11 cellular contexts compared by ENCODE assay signal in the genomic region with DNA sequence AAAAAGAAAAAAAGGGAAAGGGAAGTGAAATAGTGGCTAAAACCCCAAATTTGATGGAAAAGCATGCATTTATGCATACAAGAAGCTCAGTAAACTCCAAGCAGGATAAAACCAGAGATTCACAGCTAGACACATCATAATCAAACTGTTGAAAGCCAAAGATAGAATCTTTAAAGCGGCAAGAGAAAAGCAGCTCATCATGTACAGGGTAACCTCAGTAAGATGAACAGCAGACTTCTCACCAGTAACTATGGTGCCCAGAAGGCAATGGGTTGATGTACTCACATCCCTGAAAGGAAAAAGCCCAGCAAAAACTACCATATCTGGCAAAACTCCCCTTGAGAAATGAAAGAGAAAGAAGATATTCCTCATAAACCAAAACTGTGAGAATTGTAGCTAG.
DNase-seq lines count a peak whose midpoint lies in the region; TF ChIP-seq lines count a peak whose summit lies in the region.
"Had no signal": no experiment of that assay in that cellular context is flagged by ENCODE, and none has a peak within 500 bp of the region (broad histone marks: within the 10 kb centered on the region; RNA-seq: fewer than 3 reads in every experiment).

No MANE protein-coding gene starts in this region.

- H3K4me3 ChIP-seq in epithelial cell of esophagus (ENCODE audit: low read length): no peak overlapping the region

- TF ChIP-seq CTCF in epithelial cell of esophagus (IDR thresholded peaks at IDR 0.05; ENCODE audit: insufficient read depth, low read depth, low read length, missing control alignments): no peak

- DNase-seq in AML-193 (lab: John Stamatoyannopoulos, UW) (peak; percentile 9 to 16), EL (peak; percentile 25), NCI-H69 (lab: John Stamatoyannopoulos, UW) (peak; percentile 32), epithelial cell of esophagus (ENCODE audit: low read depth) (peak; percentile 32), ureter (ENCODE audit: low spot score) (no peak), amniotic stem cell (lab: John Stamatoyannopoulos, UW) (no peak), NCI-H1930 (lab: John Stamatoyannopoulos, UW) (no peak)
- no peak for DNase-seq in activated CD8-positive, alpha-beta memory T cell treated with anti-CD3 and anti-CD28 coated beads for 24 hours
- DNase-seq: activated CD8-positive, alpha-beta T cell treated with anti-CD3 and anti-CD28 coated beads, Interleukin-2, amount 10 ng/mL, durations not matched to agents 7 days and 5 days; activated naive CD8-positive, alpha-beta T cell treated with anti-CD3 and anti-CD28 coated beads for 36 hours; natural killer cell had no signal

Comparison
In these comparisons a context has a peak if more than half of its experiments do, and no peak if none do; other contexts are left out.
1. DNase-seq: peak in AML-193 (2 of 2), EL (single experiment), NCI-H69 (single experiment) and epithelial cell of esophagus (single experiment); none in ureter (single experiment), amniotic stem cell (single experiment), NCI-H1930 (0 of 2) and activated CD8-positive, alpha-beta memory T cell treated with anti-CD3 and anti-CD28 coated beads for 24 hours (single experiment).